Comparison of ENCODE assay signal across 1 cellular context in genomic region chr10:98272245-98272644, GRCh38.
A peak's percentile ranks its signal among the peaks of the same experiment; 100 is the strongest.
TF ChIP-seq lines count a peak whose summit lies in the region.

No MANE protein-coding gene starts in this region.

TF ChIP-seq in HepG2, 621 proteins besides CTCF, POLR2A, EP300 and RAD21 (continued from another document):
- TF ChIP-seq, protein P1, sequence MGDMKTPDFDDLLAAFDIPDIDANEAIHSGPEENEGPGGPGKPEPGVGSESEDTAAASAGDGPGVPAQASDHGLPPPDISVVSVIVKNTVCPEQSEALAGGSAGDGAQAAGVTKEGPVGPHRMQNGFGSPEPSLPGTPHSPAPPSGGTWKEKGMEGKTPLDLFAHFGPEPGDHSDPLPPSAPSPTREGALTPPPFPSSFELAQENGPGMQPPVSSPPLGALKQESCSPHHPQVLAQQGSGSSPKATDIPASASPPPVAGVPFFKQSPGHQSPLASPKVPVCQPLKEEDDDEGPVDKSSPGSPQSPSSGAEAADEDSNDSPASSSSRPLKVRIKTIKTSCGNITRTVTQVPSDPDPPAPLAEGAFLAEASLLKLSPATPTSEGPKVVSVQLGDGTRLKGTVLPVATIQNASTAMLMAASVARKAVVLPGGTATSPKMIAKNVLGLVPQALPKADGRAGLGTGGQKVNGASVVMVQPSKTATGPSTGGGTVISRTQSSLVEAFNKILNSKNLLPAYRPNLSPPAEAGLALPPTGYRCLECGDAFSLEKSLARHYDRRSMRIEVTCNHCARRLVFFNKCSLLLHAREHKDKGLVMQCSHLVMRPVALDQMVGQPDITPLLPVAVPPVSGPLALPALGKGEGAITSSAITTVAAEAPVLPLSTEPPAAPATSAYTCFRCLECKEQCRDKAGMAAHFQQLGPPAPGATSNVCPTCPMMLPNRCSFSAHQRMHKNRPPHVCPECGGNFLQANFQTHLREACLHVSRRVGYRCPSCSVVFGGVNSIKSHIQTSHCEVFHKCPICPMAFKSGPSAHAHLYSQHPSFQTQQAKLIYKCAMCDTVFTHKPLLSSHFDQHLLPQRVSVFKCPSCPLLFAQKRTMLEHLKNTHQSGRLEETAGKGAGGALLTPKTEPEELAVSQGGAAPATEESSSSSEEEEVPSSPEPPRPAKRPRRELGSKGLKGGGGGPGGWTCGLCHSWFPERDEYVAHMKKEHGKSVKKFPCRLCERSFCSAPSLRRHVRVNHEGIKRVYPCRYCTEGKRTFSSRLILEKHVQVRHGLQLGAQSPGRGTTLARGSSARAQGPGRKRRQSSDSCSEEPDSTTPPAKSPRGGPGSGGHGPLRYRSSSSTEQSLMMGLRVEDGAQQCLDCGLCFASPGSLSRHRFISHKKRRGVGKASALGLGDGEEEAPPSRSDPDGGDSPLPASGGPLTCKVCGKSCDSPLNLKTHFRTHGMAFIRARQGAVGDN (CRISPR knock-in tag; IDR thresholded peaks at IDR 0.05), result peak; percentile 9; the same call in 1 of the 2 replicates
